In the genomic region with DNA sequence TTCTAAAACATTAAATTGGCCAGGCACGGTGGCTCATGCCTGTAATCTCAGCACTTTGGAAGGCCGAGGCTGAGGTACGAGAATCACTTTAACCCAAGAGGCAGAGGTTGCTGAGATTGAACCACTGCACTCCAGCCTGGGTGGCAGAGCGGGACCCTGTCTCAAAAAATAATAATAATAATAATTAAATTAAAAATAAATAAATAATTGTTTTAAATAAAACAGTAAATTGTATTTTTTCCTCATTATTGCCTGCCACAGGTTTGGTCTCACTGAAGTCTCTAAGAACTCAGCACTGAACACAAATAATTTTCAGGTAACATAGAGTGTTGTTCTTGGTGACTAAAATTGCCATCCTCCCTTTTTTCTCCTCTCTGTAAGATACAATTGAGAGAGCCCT, we compare ENCODE assay signal across 2 cellular contexts.
A peak's percentile ranks its signal among the peaks of the same experiment; 100 is the strongest.
TF ChIP-seq lines count a peak whose summit lies in the region.

No MANE protein-coding gene starts in this region.

TF ChIP-seq in IMR-90, 13 proteins besides CTCF, POLR2A, EP300 and RAD21:
- no peak for TF ChIP-seq CEBPB (IDR thresholded peaks at IDR 0.05; ENCODE audit: low read depth, low read length)
- TF ChIP-seq MAFK (IDR thresholded peaks at IDR 0.05; ENCODE audit: low read depth, low read length): no peak
- TF ChIP-seq SMC3 (IDR thresholded peaks at IDR 0.05; ENCODE audit: low read depth, low read length): no peak
- no peak for TF ChIP-seq CHD1 (IDR thresholded peaks at IDR 0.05; ENCODE audit: low read depth, low read length)
- TF ChIP-seq RCOR1 (IDR thresholded peaks at IDR 0.05; ENCODE audit: insufficient replicate concordance, low read length): no peak
- TF ChIP-seq RFX5 (IDR thresholded peaks at IDR 0.05; ENCODE audit: low read depth, low read length): no peak
- no peak for TF ChIP-seq MAZ (IDR thresholded peaks at IDR 0.05; ENCODE audit: borderline replicate concordance, low read depth, low read length)
- TF ChIP-seq FOS (IDR thresholded peaks at IDR 0.05; ENCODE audit: low read depth, low read length): no peak
- TF ChIP-seq, protein P1, sequence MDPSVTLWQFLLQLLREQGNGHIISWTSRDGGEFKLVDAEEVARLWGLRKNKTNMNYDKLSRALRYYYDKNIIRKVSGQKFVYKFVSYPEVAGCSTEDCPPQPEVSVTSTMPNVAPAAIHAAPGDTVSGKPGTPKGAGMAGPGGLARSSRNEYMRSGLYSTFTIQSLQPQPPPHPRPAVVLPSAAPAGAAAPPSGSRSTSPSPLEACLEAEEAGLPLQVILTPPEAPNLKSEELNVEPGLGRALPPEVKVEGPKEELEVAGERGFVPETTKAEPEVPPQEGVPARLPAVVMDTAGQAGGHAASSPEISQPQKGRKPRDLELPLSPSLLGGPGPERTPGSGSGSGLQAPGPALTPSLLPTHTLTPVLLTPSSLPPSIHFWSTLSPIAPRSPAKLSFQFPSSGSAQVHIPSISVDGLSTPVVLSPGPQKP (IDR thresholded peaks at IDR 0.05; ENCODE audit: borderline replicate concordance, low read depth, low read length): no peak
- TF ChIP-seq BHLHE40 (IDR thresholded peaks at IDR 0.05; ENCODE audit: low read depth, low read length): no peak
- no peak for TF ChIP-seq NFE2L2 (IDR thresholded peaks at IDR 0.05; ENCODE audit: low read depth, low read length)
- TF ChIP-seq, protein P2, sequence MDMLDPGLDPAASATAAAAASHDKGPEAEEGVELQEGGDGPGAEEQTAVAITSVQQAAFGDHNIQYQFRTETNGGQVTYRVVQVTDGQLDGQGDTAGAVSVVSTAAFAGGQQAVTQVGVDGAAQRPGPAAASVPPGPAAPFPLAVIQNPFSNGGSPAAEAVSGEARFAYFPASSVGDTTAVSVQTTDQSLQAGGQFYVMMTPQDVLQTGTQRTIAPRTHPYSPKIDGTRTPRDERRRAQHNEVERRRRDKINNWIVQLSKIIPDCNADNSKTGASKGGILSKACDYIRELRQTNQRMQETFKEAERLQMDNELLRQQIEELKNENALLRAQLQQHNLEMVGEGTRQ (IDR thresholded peaks at IDR 0.05; ENCODE audit: low read depth, low read length): no peak
- TF ChIP-seq MXI1 (IDR thresholded peaks at IDR 0.05; ENCODE audit: borderline replicate concordance, low read depth, low read length): no peak

TF ChIP-seq in WTC11, 78 proteins besides CTCF, POLR2A, EP300 and RAD21:
- peak; percentile 96 for TF ChIP-seq HMGA2 (CRISPR knock-in tag; IDR thresholded peaks at IDR 0.05)
- no peak for TF ChIP-seq ZNF219 (CRISPR knock-in tag; IDR thresholded peaks at IDR 0.05; ENCODE audit: borderline replicate concordance)
- no peak for TF ChIP-seq ZNF121 (CRISPR knock-in tag; IDR thresholded peaks at IDR 0.05)
- TF ChIP-seq JUN (CRISPR knock-in tag; IDR thresholded peaks at IDR 0.05): no peak
- TF ChIP-seq, protein P3, sequence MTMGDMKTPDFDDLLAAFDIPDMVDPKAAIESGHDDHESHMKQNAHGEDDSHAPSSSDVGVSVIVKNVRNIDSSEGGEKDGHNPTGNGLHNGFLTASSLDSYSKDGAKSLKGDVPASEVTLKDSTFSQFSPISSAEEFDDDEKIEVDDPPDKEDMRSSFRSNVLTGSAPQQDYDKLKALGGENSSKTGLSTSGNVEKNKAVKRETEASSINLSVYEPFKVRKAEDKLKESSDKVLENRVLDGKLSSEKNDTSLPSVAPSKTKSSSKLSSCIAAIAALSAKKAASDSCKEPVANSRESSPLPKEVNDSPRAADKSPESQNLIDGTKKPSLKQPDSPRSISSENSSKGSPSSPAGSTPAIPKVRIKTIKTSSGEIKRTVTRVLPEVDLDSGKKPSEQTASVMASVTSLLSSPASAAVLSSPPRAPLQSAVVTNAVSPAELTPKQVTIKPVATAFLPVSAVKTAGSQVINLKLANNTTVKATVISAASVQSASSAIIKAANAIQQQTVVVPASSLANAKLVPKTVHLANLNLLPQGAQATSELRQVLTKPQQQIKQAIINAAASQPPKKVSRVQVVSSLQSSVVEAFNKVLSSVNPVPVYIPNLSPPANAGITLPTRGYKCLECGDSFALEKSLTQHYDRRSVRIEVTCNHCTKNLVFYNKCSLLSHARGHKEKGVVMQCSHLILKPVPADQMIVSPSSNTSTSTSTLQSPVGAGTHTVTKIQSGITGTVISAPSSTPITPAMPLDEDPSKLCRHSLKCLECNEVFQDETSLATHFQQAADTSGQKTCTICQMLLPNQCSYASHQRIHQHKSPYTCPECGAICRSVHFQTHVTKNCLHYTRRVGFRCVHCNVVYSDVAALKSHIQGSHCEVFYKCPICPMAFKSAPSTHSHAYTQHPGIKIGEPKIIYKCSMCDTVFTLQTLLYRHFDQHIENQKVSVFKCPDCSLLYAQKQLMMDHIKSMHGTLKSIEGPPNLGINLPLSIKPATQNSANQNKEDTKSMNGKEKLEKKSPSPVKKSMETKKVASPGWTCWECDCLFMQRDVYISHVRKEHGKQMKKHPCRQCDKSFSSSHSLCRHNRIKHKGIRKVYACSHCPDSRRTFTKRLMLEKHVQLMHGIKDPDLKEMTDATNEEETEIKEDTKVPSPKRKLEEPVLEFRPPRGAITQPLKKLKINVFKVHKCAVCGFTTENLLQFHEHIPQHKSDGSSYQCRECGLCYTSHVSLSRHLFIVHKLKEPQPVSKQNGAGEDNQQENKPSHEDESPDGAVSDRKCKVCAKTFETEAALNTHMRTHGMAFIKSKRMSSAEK (CRISPR knock-in tag; IDR thresholded peaks at IDR 0.05; ENCODE audit: borderline replicate concordance): no peak
TF ChIP-seq in WTC11: peak in this region for 1.
